In the genomic region with DNA sequence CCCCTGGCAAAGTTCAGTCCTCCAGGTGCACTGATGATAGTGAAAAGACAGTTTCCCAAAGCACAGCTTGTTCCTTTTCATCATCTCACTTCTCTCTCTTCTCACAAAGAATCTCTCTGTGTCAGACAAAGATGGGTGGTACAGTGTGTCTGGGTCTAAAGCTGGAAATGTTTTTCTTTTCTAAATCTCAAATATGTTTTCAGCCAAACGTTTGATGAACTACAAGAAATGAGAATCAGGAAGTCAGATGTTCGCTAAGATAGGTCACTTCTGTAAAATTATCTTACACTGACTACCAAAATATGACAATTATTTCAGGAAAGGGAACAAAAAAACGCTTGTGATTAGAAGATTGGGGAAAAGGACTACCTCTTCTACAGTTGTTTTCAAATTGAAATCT, we compare ENCODE assay signal across 23 cellular contexts.
"Had no signal": no experiment of that assay in that cellular context is flagged by ENCODE, and none has a peak within 500 bp of the region (broad histone marks: within the 10 kb centered on the region; RNA-seq: fewer than 3 reads in every experiment).

No MANE protein-coding gene starts in this region.

- H3K27me3 Mint-ChIP-seq: activated CD4-positive, alpha-beta T cell treated with anti-CD3 and anti-CD28 coated beads, Interleukin-2, amount 10 ng/mL, durations not matched to agents 24 days and 14 days; activated CD8-positive, alpha-beta memory T cell treated with anti-CD3 and anti-CD28 coated beads, Interleukin-2, amount 10 ng/mL, durations not matched to agents 7 days and 5 days; activated CD8-positive, alpha-beta T cell treated with anti-CD3 and anti-CD28 coated beads for 36 hours; activated naive CD8-positive, alpha-beta T cell treated with anti-CD3 and anti-CD28 coated beads, Interleukin-2, amount 50 U/mL, for 24 hours had no signal

- H3K4me1 ChIP-seq: esophagus squamous epithelium, gastrocnemius medialis, prostate gland, spleen, upper lobe of right lung had no signal

- H3K4me3 Mint-ChIP-seq: activated CD4-positive, alpha-beta T cell treated with anti-CD3 and anti-CD28 coated beads, Interleukin-2, amount 10 ng/mL, durations not matched to agents 24 days and 14 days; activated CD8-positive, alpha-beta memory T cell treated with anti-CD3 and anti-CD28 coated beads, Interleukin-2, amount 10 ng/mL, durations not matched to agents 7 days and 5 days; activated CD8-positive, alpha-beta T cell treated with anti-CD3 and anti-CD28 coated beads for 36 hours; activated naive CD8-positive, alpha-beta T cell treated with anti-CD3 and anti-CD28 coated beads, Interleukin-2, amount 50 U/mL, for 24 hours; endodermal cell; mesothelial cell of epicardium; natural killer cell; T-helper 2 cell treated with Interferon-gamma antibody and Interleukin-4, amounts not matched to agents 5 μg/mL and 100 μg/mL, for 36 hours had no signal

- H3K27ac Mint-ChIP-seq: activated CD4-positive, alpha-beta T cell treated with anti-CD3 and anti-CD28 coated beads, Interleukin-2, amount 10 ng/mL, durations not matched to agents 24 days and 14 days; activated CD8-positive, alpha-beta memory T cell treated with anti-CD3 and anti-CD28 coated beads, Interleukin-2, amount 10 ng/mL, durations not matched to agents 7 days and 5 days; activated CD8-positive, alpha-beta T cell treated with anti-CD3 and anti-CD28 coated beads for 36 hours; activated naive CD8-positive, alpha-beta T cell treated with anti-CD3 and anti-CD28 coated beads, Interleukin-2, amount 50 U/mL, for 24 hours; endodermal cell; mesothelial cell of epicardium; natural killer cell; T-helper 2 cell treated with Interferon-gamma antibody and Interleukin-4, amounts not matched to agents 5 μg/mL and 100 μg/mL, for 36 hours had no signal

- DNase-seq: activated CD4-positive, alpha-beta T cell treated with anti-CD3 and anti-CD28 coated beads, Interleukin-2, amount 10 ng/mL, durations not matched to agents 24 days and 14 days; activated CD8-positive, alpha-beta memory T cell treated with anti-CD3 and anti-CD28 coated beads, Interleukin-2, amount 10 ng/mL, durations not matched to agents 7 days and 5 days; activated CD8-positive, alpha-beta T cell treated with anti-CD3 and anti-CD28 coated beads for 36 hours; activated effector memory CD4-positive, alpha-beta T cell treated with anti-CD3 and anti-CD28 coated beads, Interleukin-2, amount 50 U/mL, for 16 hours; activated naive CD4-positive, alpha-beta T cell treated with anti-CD3 and anti-CD28 coated beads, Interleukin-2, amount 50 U/mL, for 16 hours; activated naive CD8-positive, alpha-beta T cell treated with anti-CD3 and anti-CD28 coated beads, Interleukin-2, amount 50 U/mL, for 24 hours; activated T-cell treated with anti-CD3 and anti-CD28 coated beads for 4 hours; cortex of kidney; endodermal cell; esophagus squamous epithelium; gastrocnemius medialis; hypothalamus; left ventricle myocardium superior; mammary epithelial cell; natural killer cell; spleen; stimulated activated CD4-positive, alpha-beta T cell treated with anti-CD3 and anti-CD28 coated beads, Interleukin-4, amount 100 ng/mL, for 1 hour; stimulated activated naive CD4-positive, alpha-beta T cell treated with Interleukin-2 at 50 U/mL for 16 hours; upper lobe of right lung had no signal

- H3K27ac ChIP-seq: esophagus squamous epithelium, gastrocnemius medialis, prostate gland, spleen, thoracic aorta, upper lobe of right lung had no signal

- H3K4me1 Mint-ChIP-seq: activated CD4-positive, alpha-beta T cell treated with anti-CD3 and anti-CD28 coated beads, Interleukin-2, amount 10 ng/mL, durations not matched to agents 24 days and 14 days; activated CD8-positive, alpha-beta memory T cell treated with anti-CD3 and anti-CD28 coated beads, Interleukin-2, amount 10 ng/mL, durations not matched to agents 7 days and 5 days; activated naive CD8-positive, alpha-beta T cell treated with anti-CD3 and anti-CD28 coated beads, Interleukin-2, amount 50 U/mL, for 24 hours; natural killer cell had no signal

- H3K9me3 ChIP-seq: esophagus squamous epithelium, gastrocnemius medialis, prostate gland, spleen, thoracic aorta, upper lobe of right lung had no signal

- H3K36me3 Mint-ChIP-seq: activated CD8-positive, alpha-beta memory T cell treated with anti-CD3 and anti-CD28 coated beads, Interleukin-2, amount 10 ng/mL, durations not matched to agents 7 days and 5 days; mesothelial cell of epicardium; natural killer cell had no signal

- H3K9me3 Mint-ChIP-seq: activated CD4-positive, alpha-beta T cell treated with anti-CD3 and anti-CD28 coated beads, Interleukin-2, amount 10 ng/mL, durations not matched to agents 24 days and 14 days; activated CD8-positive, alpha-beta T cell treated with anti-CD3 and anti-CD28 coated beads for 36 hours; activated naive CD8-positive, alpha-beta T cell treated with anti-CD3 and anti-CD28 coated beads, Interleukin-2, amount 50 U/mL, for 24 hours; endodermal cell; mesothelial cell of epicardium; T-helper 2 cell treated with Interferon-gamma antibody and Interleukin-4, amounts not matched to agents 5 μg/mL and 100 μg/mL, for 36 hours had no signal

- ATAC-seq: activated CD8-positive, alpha-beta memory T cell treated with anti-CD3 and anti-CD28 coated beads, Interleukin-2, amount 10 ng/mL, durations not matched to agents 7 days and 5 days; activated CD8-positive, alpha-beta T cell treated with anti-CD3 and anti-CD28 coated beads for 36 hours; activated naive CD8-positive, alpha-beta T cell treated with anti-CD3 and anti-CD28 coated beads, Interleukin-2, amount 50 U/mL, for 24 hours; gastrocnemius medialis; left ventricle myocardium superior; natural killer cell; upper lobe of right lung had no signal

- H3K36me3 ChIP-seq: esophagus squamous epithelium, gastrocnemius medialis, prostate gland, spleen, thoracic aorta, upper lobe of right lung had no signal

- H3K27me3 ChIP-seq: esophagus squamous epithelium, gastrocnemius medialis, spleen, upper lobe of right lung had no signal

- H3K4me3 ChIP-seq: esophagus squamous epithelium, gastrocnemius medialis, prostate gland, spleen, thoracic aorta, upper lobe of right lung had no signal
